ENCODE assay signal across 12 cellular contexts in the genomic region with DNA sequence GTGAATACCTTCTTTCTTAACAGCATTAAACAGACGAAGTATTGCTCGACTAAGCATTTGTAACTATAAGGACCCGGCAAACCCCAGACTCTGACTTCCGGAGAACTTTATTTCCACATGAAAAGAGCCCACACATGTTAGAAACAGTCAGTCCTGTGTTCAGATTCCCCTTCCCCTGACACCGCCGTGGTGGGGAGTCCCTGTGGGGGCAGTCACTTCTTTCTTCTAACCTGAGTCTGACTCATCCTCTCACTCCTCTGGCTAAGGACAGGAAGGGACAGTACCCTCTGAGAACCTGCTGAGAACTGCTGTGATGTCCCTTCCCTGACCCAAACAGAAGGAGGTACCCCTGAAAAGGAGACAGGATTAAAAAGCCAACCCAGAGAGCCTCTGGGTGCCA.
DNase-seq lines count a peak whose midpoint lies in the region; ATAC-seq, FAIRE-seq and TF ChIP-seq lines count a peak whose summit lies in the region.
"Had no signal": no experiment of that assay in that cellular context is flagged by ENCODE, and none has a peak within 500 bp of the region (broad histone marks: within the 10 kb centered on the region; RNA-seq: fewer than 3 reads in every experiment).

No MANE protein-coding gene starts in this region.

- WGBS in GM12878 (ENCODE audit: insufficient coverage, insufficient replicate concordance, low lambda C conversion rate, missing lambda C conversion rate): 0% methylated on average over 6 of the region's 6 CpGs

- H4K20me1 ChIP-seq in SU-DHL-6 (ENCODE audit: low read depth, low read length) (no peaks in the 10 kb centered on the region), GM12878 (ENCODE audit: control insufficient read depth, insufficient read depth) (no peaks in the 10 kb centered on the region)

- TF ChIP-seq EP300 in GM12878 (IDR thresholded peaks at IDR 0.05; ENCODE audit: borderline replicate concordance in 1 of 2, control insufficient read depth in 1 of 2, low read depth in 2 of 2, low read length in 2 of 2): peak; percentile 55 to 75; a peak in 2 of 4 replicates

- H3K9me3 ChIP-seq in SU-DHL-6 (ENCODE audit: insufficient read depth, low read length) (no peaks in the 10 kb centered on the region), GM12878 (replicated peaks; ENCODE audit: control insufficient read depth, insufficient read depth, low read length) (no peaks in the 10 kb centered on the region)

- H3K4me2 ChIP-seq in SU-DHL-6 (ENCODE audit: low read depth, low read length, poor library complexity, severe bottlenecking) (peak overlapping the region; percentile 4), GM12878 (ENCODE audit: control insufficient read depth, insufficient read depth) (no peak overlapping the region)

- H2AFZ ChIP-seq in SU-DHL-6 (ENCODE audit: low read depth, low read length, severe bottlenecking): no peak overlapping the region
- no peak overlapping the region for H2AFZ ChIP-seq in GM12878 (ENCODE audit: control insufficient read depth, low read depth, low read length)

- H3K79me2 ChIP-seq in SU-DHL-6 (ENCODE audit: insufficient read depth, low read length): no peaks in the 10 kb centered on the region; the same call in 1 of the 2 replicates
- H3K79me2 ChIP-seq in GM12878 (ENCODE audit: control insufficient read depth, insufficient read depth, low read length): no peaks in the 10 kb centered on the region

- H3K4me3 ChIP-seq in GM12865 (ENCODE audit: low read depth, low read length): no peak overlapping the region
- H3K4me3 ChIP-seq in SU-DHL-6 (ENCODE audit: insufficient read depth, low read length, poor library complexity, severe bottlenecking): no peak overlapping the region
- no peak overlapping the region for H3K4me3 ChIP-seq in GM12878
- H3K4me3 ChIP-seq: SK-N-MC had no signal

- H3K9ac ChIP-seq in SU-DHL-6 (ENCODE audit: low read length): no peak overlapping the region
- no peak overlapping the region for H3K9ac ChIP-seq in GM12878 (ENCODE audit: control insufficient read depth, insufficient read depth, low read length)

- POLR2A ChIA-PET in GM12878 (lab: Charles Lee): interaction anchor here (1.0 kb wide), 3 partner anchors 59 to 111 kb away, joined by 3 to 5 read pairs (median 3); no protein-coding TSS in a partner anchor

- 0 out of 2 replicates have a peak, but pooled peaks have one; percentile 10 for TF ChIP-seq RAD21 in GM12878 (IDR thresholded peaks at IDR 0.05; ENCODE audit: insufficient read depth, low read depth, low read length)

- peak; percentile 69 for DNase-seq in GM12865 (ENCODE audit: low read depth)
- peak; percentile 48 for DNase-seq in GM12878 (ENCODE audit: low read depth, low spot score)
- peak; percentile 40 for DNase-seq in stimulated activated CD4-positive, alpha-beta T cell treated with anti-CD3 and anti-CD28 coated beads, Interleukin-4, amount 100 ng/mL, for 24 hours
- no peak for DNase-seq in NCI-H2227 treated with DMSO at 0.1 percent for 48 hours (lab: John Stamatoyannopoulos, UW)
- DNase-seq in retina: no peak
- DNase-seq: foreskin fibroblast, mesenchymal stem cell, NCI-H1694 had no signal

- H3K36me3 ChIP-seq in SU-DHL-6 (ENCODE audit: low read length) (no peaks in the 10 kb centered on the region), GM12878 (ENCODE audit: control insufficient read depth in 2 of 2, insufficient read depth in 2 of 2, low read length in 1 of 2) (no peaks in the 10 kb centered on the region)

- H3K4me1 ChIP-seq in GM12878 (ENCODE audit: control insufficient read depth, insufficient read depth, low read length): peaks cover 40% of the 10 kb centered on the region

- RAD21 ChIA-PET in GM12878 (lab: Charles Lee; ENCODE audit: unreplicated experiment): interaction anchor here (1.0 to 8.9 kb wide), 8 partner anchors 23 to 160 kb away, joined by 3 to 109 read pairs (median 5); no protein-coding TSS in a partner anchor

- H3K9me2 ChIP-seq in SU-DHL-6 (replicated peaks; ENCODE audit: insufficient read depth, low read length): no peaks in the 10 kb centered on the region

- H3K27ac ChIP-seq in SU-DHL-6 (ENCODE audit: low read depth, low read length) (no peak overlapping the region), GM12878 (ENCODE audit: control insufficient read depth, insufficient read depth) (no peak overlapping the region)
- H3K27ac ChIP-seq: SK-N-MC had no signal

- BruUV-seq in GM12878 (replicated peaks; lab: Mats Ljungman, UMichigan): no TSS peak

- TF ChIP-seq POLR2A in GM12878 (IDR thresholded peaks at IDR 0.05; ENCODE audit: low read depth, low read length): no peak

- ATAC-seq in GM12878: peak; percentile 68
- ATAC-seq in HG02870 (IDR thresholded peaks at IDR 0.05; ENCODE audit: unreplicated experiment): no peak
- no peak for ATAC-seq in GM18861 (IDR thresholded peaks at IDR 0.05; ENCODE audit: unreplicated experiment)

- H3K27me3 ChIP-seq in SU-DHL-6 (ENCODE audit: low read length): no peaks in the 10 kb centered on the region
- H3K27me3 ChIP-seq in GM12878 (replicated peaks in 1 of 2; ENCODE audit: control insufficient read depth in 2 of 2, insufficient read depth in 2 of 2, low read length in 1 of 2): no peaks in the 10 kb centered on the region

- SMC1A ChIA-PET in GM12878 (lab: Charles Lee; ENCODE audit: uncharacterized antibody, unreplicated experiment): interaction anchor here (0.7 to 12.6 kb wide), 12 partner anchors 11 to 160 kb away, joined by 3 to 241 read pairs (median 4); no protein-coding TSS in a partner anchor

- in situ Hi-C loops in GM12878 (cut with MboI): no loop called here

- no peak for FAIRE-seq in GM12878 (lab: Jason Lieb, UNC)

- CTCF ChIA-PET in GM12878 (lab: Yijun Ruan, JAX): interaction anchor here (0.7 to 8.2 kb wide), 6 partner anchors 9 to 159 kb away, joined by 3 to 85 read pairs (median 3); no protein-coding TSS in a partner anchor

- TF ChIP-seq CTCF in GM12865 (IDR thresholded peaks at IDR 0.05; ENCODE audit: insufficient read depth, low read depth, low read length, missing control alignments) (no peak), SU-DHL-6 (IDR thresholded peaks at IDR 0.05; ENCODE audit: insufficient read depth, low read length, poor library complexity, severe bottlenecking) (no peak), GM12878 (IDR thresholded peaks at IDR 0.05 in 2 of 3, conservative IDR thresholded peaks at IDR 0.05 in 1 of 3; ENCODE audit: control insufficient read depth in 2 of 3, extremely low read depth in 1 of 3, insufficient read depth in 1 of 3, low read depth in 3 of 3, low read length in 3 of 3) (no peak)

- intact Hi-C loops in GM12878 (cut with micrococcal nuclease; ENCODE audit: unreplicated experiment): loop anchor here (2.0 to 10.0 kb wide), 3 partner anchors 69 to 229 kb away; no protein-coding TSS in a partner anchor

- H3F3A ChIP-seq in SU-DHL-6 (ENCODE audit: insufficient read depth): peaks cover 29% of the 10 kb centered on the region

TF ChIP-seq in GM12878, 131 proteins besides CTCF, POLR2A, EP300 and RAD21 (continues in another document):
- peak; percentile 68; the same call in 1 of the 2 replicates for TF ChIP-seq GATAD2B (conservative IDR thresholded peaks at IDR 0.05; ENCODE audit: low read depth)
- peak; percentile 79; the same call in 1 of the 2 replicates for TF ChIP-seq TCF7 (IDR thresholded peaks at IDR 0.05; ENCODE audit: borderline replicate concordance)
- TF ChIP-seq, protein P1, sequence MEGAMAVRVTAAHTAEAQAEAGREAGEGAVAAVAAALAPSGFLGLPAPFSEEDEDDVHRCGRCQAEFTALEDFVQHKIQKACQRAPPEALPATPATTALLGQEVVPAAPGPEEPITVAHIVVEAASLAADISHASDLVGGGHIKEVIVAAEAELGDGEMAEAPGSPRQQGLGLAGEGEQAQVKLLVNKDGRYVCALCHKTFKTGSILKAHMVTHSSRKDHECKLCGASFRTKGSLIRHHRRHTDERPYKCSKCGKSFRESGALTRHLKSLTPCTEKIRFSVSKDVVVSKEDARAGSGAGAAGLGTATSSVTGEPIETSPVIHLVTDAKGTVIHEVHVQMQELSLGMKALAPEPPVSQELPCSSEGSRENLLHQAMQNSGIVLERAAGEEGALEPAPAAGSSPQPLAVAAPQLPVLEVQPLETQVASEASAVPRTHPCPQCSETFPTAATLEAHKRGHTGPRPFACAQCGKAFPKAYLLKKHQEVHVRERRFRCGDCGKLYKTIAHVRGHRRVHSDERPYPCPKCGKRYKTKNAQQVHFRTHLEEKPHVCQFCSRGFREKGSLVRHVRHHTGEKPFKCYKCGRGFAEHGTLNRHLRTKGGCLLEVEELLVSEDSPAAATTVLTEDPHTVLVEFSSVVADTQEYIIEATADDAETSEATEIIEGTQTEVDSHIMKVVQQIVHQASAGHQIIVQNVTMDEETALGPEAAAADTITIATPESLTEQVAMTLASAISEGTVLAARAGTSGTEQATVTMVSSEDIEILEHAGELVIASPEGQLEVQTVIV (IDR thresholded peaks at IDR 0.05; ENCODE audit: borderline replicate concordance, partially characterized antibody): no peak
- TF ChIP-seq, protein P2, sequence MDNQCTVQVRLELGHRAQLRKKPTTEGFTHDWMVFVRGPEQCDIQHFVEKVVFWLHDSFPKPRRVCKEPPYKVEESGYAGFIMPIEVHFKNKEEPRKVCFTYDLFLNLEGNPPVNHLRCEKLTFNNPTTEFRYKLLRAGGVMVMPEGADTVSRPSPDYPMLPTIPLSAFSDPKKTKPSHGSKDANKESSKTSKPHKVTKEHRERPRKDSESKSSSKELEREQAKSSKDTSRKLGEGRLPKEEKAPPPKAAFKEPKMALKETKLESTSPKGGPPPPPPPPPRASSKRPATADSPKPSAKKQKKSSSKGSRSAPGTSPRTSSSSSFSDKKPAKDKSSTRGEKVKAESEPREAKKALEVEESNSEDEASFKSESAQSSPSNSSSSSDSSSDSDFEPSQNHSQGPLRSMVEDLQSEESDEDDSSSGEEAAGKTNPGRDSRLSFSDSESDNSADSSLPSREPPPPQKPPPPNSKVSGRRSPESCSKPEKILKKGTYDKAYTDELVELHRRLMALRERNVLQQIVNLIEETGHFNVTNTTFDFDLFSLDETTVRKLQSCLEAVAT (IDR thresholded peaks at IDR 0.05): no peak
- no peak for TF ChIP-seq NR2C2 (IDR thresholded peaks at IDR 0.05; ENCODE audit: borderline replicate concordance, control insufficient read depth, insufficient read length, low read depth)
- TF ChIP-seq BACH1 (IDR thresholded peaks at IDR 0.05; ENCODE audit: borderline replicate concordance): peak; percentile 62; the same call in 1 of the 2 replicates
- TF ChIP-seq ZNF622 (IDR thresholded peaks at IDR 0.05): no peak

Comparison
In these comparisons a context has a peak if more than half of its experiments do, and no peak if none do; other contexts are left out.
1. DNase-seq: peak in GM12865 (single experiment), GM12878 (single experiment) and stimulated activated CD4-positive, alpha-beta T cell treated with anti-CD3 and anti-CD28 coated beads, Interleukin-4, amount 100 ng/mL, for 24 hours (single experiment); none in NCI-H2227 treated with DMSO at 0.1 percent for 48 hours (single experiment) and retina (single experiment).